In genomic region chr7:4151926-4152549, GRCh38 we compare ENCODE assay signal across 22 cellular contexts.
A peak's percentile ranks its signal among the peaks of the same experiment; 100 is the strongest.
DNase-seq lines count a peak whose midpoint lies in the region; ATAC-seq, FAIRE-seq and TF ChIP-seq lines count a peak whose summit lies in the region.
"Had no signal": no experiment of that assay in that cellular context is flagged by ENCODE, and none has a peak within 500 bp of the region (broad histone marks: within the 10 kb centered on the region; RNA-seq: fewer than 3 reads in every experiment).

No MANE protein-coding gene starts in this region.

- POLR2A ChIA-PET in RWPE1 (lab: Yijun Ruan, JAX; ENCODE audit: low non-redundant PET) = no interaction called here

- H3K4me3 ChIP-seq in right atrium auricular region (no peak overlapping the region), Peyer's patch (no peak overlapping the region)
- H3K4me3 ChIP-seq: BLaER1, cardiac muscle cell, neural progenitor cell, smooth muscle cell had no signal

- DNase-seq in left cardiac atrium = peak; percentile 35
- DNase-seq in right atrium auricular region (ENCODE audit: low spot score) = no peak
- peak in 2 of 3 donors; percentile 62 to 66 for DNase-seq in Peyer's patch
- DNase-seq in medulla oblongata (ENCODE audit: extremely low spot score) = peak; percentile 17
- no peak for DNase-seq in urothelium cell line (ENCODE audit: low spot score)
- DNase-seq in RWPE1 (ENCODE audit: low spot score) = no peak
- DNase-seq in stimulated activated CD8-positive, alpha-beta memory T cell treated with anti-CD3 and anti-CD28 coated beads, Interleukin-4, amount 100 ng/mL, for 48 hours = no peak
- DNase-seq: activated naive CD4-positive, alpha-beta T cell treated with anti-CD3 and anti-CD28 coated beads, Interleukin-2, amount 50 U/mL, for 16 hours; islet precursor cell; NCI-H1092 treated with DMSO at 0.1 percent for 48 hours; NCI-H510A treated with DMSO at 0.1 percent for 48 hours; posterior cingulate gyrus; stimulated activated CD4-positive, alpha-beta T cell treated with anti-CD3 and anti-CD28 coated beads, Interleukin-2, amount 100 ng/mL, for 24 hours; T-helper 9 cell had no signal

- CTCF ChIA-PET in RWPE1 (lab: Yijun Ruan, JAX) = interaction anchor here (0.6 kb wide), 1 partner anchor 246 kb away, joined by 3 read pairs; no protein-coding TSS in a partner anchor

- ATAC-seq in left cardiac atrium (no peak), HG03095 (IDR thresholded peaks at IDR 0.05; ENCODE audit: unreplicated experiment) (no peak)
- ATAC-seq: HCT116, WTC11 had no signal

- intact Hi-C loops in left cardiac atrium (cut with DNase I) = no loop called here

- H3K4me1 ChIP-seq in right atrium auricular region (no peaks in the 10 kb centered on the region), Peyer's patch (no peaks in the 10 kb centered on the region)
- H3K4me1 ChIP-seq: neural progenitor cell had no signal

- TF ChIP-seq CTCF in right atrium auricular region (IDR thresholded peaks at IDR 0.05) = no peak
- peak in 1 of 6 experiments; percentile 7 for TF ChIP-seq CTCF in Peyer's patch (IDR thresholded peaks at IDR 0.05)
- TF ChIP-seq CTCF in RWPE1 (conservative IDR thresholded peaks at IDR 0.05; ENCODE audit: low read depth) = no peak

- H3K27ac ChIP-seq in right atrium auricular region (no peak overlapping the region), Peyer's patch (peak overlapping the region in 2 of 4 donors; percentile 35 to 65), RWPE1 (no peak overlapping the region)
- H3K27ac ChIP-seq: BLaER1, cardiac muscle cell, neural progenitor cell had no signal

- H3K27me3 ChIP-seq in right atrium auricular region = no peaks in the 10 kb centered on the region
- H3K27me3 ChIP-seq in Peyer's patch = no peaks in the 10 kb centered on the region
- H3K27me3 ChIP-seq: BLaER1, cardiac muscle cell, neural progenitor cell had no signal

- no peak for TF ChIP-seq POLR2A in Peyer's patch (IDR thresholded peaks at IDR 0.05)

- H3K36me3 ChIP-seq in right atrium auricular region (no peaks in the 10 kb centered on the region), Peyer's patch (no peaks in the 10 kb centered on the region)
- H3K36me3 ChIP-seq: BLaER1, cardiac muscle cell, neural progenitor cell had no signal

- H3K9me3 ChIP-seq in right atrium auricular region (no peaks in the 10 kb centered on the region), Peyer's patch (no peaks in the 10 kb centered on the region)
- H3K9me3 ChIP-seq: BLaER1 had no signal

- FAIRE-seq in urothelium cell line (lab: Jason Lieb, UNC) = peak; percentile 77
- FAIRE-seq: GM12892 had no signal

Comparison
In these comparisons a context has a peak if more than half of its experiments do, and no peak if none do; other contexts are left out.
1. DNase-seq: peak in left cardiac atrium (single experiment), Peyer's patch (2 of 3) and medulla oblongata (single experiment); none in right atrium auricular region (single experiment), urothelium cell line (single experiment), RWPE1 (single experiment) and stimulated activated CD8-positive, alpha-beta memory T cell treated with anti-CD3 and anti-CD28 coated beads, Interleukin-4, amount 100 ng/mL, for 48 hours (single experiment).